In the genomic region with DNA sequence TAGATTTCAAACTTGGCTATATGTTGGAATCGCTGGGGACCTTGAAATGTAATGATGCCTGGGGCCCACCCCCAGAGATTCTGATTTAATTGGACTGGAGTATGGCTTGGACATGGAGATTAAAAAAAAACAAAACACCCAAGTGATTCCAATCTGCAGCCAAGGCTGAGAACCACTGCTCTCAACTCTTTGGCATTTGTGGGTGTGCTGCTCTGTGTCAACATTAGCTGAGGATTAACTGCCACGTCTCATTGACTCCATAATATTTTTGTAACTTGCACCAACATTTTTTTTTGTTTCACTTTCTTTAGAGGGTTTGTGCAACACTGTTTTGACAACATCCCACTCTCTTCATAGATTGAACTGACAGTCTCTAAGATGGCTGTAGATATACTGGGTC, we compare ENCODE assay signal across 15 cellular contexts. TPM values are rescaled to one million over a fixed set of nuclear protein-coding genes. Genes with fewer than 3 reads are reported as not detected.
DNase-seq lines count a peak whose midpoint lies in the region; ATAC-seq and TF ChIP-seq lines count a peak whose summit lies in the region.
"Had no signal": no experiment of that assay in that cellular context is flagged by ENCODE, and none has a peak within 500 bp of the region (broad histone marks: within the 10 kb centered on the region; RNA-seq: fewer than 3 reads in every experiment).

No MANE protein-coding gene starts in this region.

- intact Hi-C loops in sciatic nerve (cut with DNase I) = no loop called here

- peaks cover 16% of the 10 kb centered on the region for H3K4me1 ChIP-seq in hepatocyte (ENCODE audit: insufficient read depth)
- H3K4me1 ChIP-seq in MM.1S (ENCODE audit: low read length) = no peaks in the 10 kb centered on the region

- peaks cover 3% of the 10 kb centered on the region for H3K9me3 Mint-ChIP-seq in chondrocyte (ENCODE audit: low read depth)
- H3K9me3 Mint-ChIP-seq: CD8-positive, alpha-beta T cell; T-helper 2 cell treated with Interferon-gamma antibody and Interleukin-4, amounts not matched to agents 5 μg/mL and 100 μg/mL, for 36 hours had no signal

- peaks cover 35% of the 10 kb centered on the region for H3K4me1 Mint-ChIP-seq in chondrocyte (ENCODE audit: low read depth)

- no peak for TF ChIP-seq CTCF in chondrocyte (IDR thresholded peaks at IDR 0.05)
- TF ChIP-seq CTCF in hepatocyte (IDR thresholded peaks at IDR 0.05; ENCODE audit: poor library complexity) = no peak
- no peak for TF ChIP-seq CTCF in MM.1S (IDR thresholded peaks at IDR 0.05; ENCODE audit: low read length)

- no peaks in the 10 kb centered on the region for H3K9me3 ChIP-seq in hepatocyte (ENCODE audit: low read depth)
- no peaks in the 10 kb centered on the region for H3K9me3 ChIP-seq in MM.1S (replicated peaks; ENCODE audit: insufficient read depth, low read length)

- H3K9me2 ChIP-seq in hepatocyte (replicated peaks; ENCODE audit: insufficient read depth) = no peaks in the 10 kb centered on the region
- H3K9me2 ChIP-seq in MM.1S (replicated peaks; ENCODE audit: insufficient read depth, low read length) = no peaks in the 10 kb centered on the region

- H3K4me2 ChIP-seq in hepatocyte (peak overlapping the region; percentile 10), MM.1S (ENCODE audit: low read depth, low read length) (no peak overlapping the region)

- H3K4me3 ChIP-seq in hepatocyte (no peak overlapping the region), MM.1S (ENCODE audit: low read length) (no peak overlapping the region)
- H3K4me3 ChIP-seq: stomach had no signal

- H2AFZ ChIP-seq in hepatocyte (no peak overlapping the region), MM.1S (ENCODE audit: low read length) (no peak overlapping the region)

- 48% methylated on average over 2 of the region's 2 CpGs for WGBS in hepatocyte (ENCODE audit: low lambda C conversion rate, missing lambda C conversion rate)

- H3K27ac Mint-ChIP-seq in chondrocyte (ENCODE audit: unreplicated experiment) = peak overlapping the region; percentile 67
- H3K27ac Mint-ChIP-seq: CD8-positive, alpha-beta T cell; T-helper 2 cell treated with Interferon-gamma antibody and Interleukin-4, amounts not matched to agents 5 μg/mL and 100 μg/mL, for 36 hours had no signal

- no peak overlapping the region for H3K9ac ChIP-seq in MM.1S (ENCODE audit: low read length)

- ATAC-seq in sciatic nerve (peak; percentile 33), HG03135 (IDR thresholded peaks at IDR 0.05; ENCODE audit: unreplicated experiment) (no peak), GM18519 (IDR thresholded peaks at IDR 0.05; ENCODE audit: low FRiP score, unreplicated experiment) (no peak)
- ATAC-seq: CD8-positive, alpha-beta T cell had no signal

- H3F3A ChIP-seq in MM.1S (ENCODE audit: insufficient read depth, low read length) = no peaks in the 10 kb centered on the region

- H3K36me3 ChIP-seq in hepatocyte (replicated peaks; ENCODE audit: insufficient read depth, low read depth) = no peaks in the 10 kb centered on the region
- H3K36me3 ChIP-seq in MM.1S (replicated peaks; ENCODE audit: insufficient read depth, low read length) = no peaks in the 10 kb centered on the region
- H3K36me3 ChIP-seq: stomach had no signal

- H3K27me3 ChIP-seq in hepatocyte (no peaks in the 10 kb centered on the region), MM.1S (replicated peaks; ENCODE audit: insufficient read depth, low read length) (no peaks in the 10 kb centered on the region)
- H3K27me3 ChIP-seq: stomach had no signal

- H3K36me3 Mint-ChIP-seq in chondrocyte (ENCODE audit: low read depth) = peaks cover 6% of the 10 kb centered on the region
- H3K36me3 Mint-ChIP-seq: CD8-positive, alpha-beta T cell had no signal

- H4K20me1 ChIP-seq in hepatocyte (ENCODE audit: insufficient read depth, poor library complexity, severe bottlenecking) (no peaks in the 10 kb centered on the region), MM.1S (ENCODE audit: insufficient read depth, low read length) (no peaks in the 10 kb centered on the region)

- H3K27me3 Mint-ChIP-seq in chondrocyte (ENCODE audit: low read depth) = peaks cover 3% of the 10 kb centered on the region

- DNase-seq in EH (ENCODE audit: low read depth) (peak; percentile 30), chondrocyte (ENCODE audit: low spot score) (no peak), hepatocyte (ENCODE audit: low spot score) (peak; percentile 47), sciatic nerve (ENCODE audit: low spot score) (no peak), MM.1S (no peak)
- no peak for DNase-seq in activated CD4-positive, alpha-beta T cell treated with anti-CD3 and anti-CD28 coated beads, Interleukin-2, amount 50 U/mL, for 48 hours
- DNase-seq: activated effector memory CD4-positive, alpha-beta T cell treated with anti-CD3 and anti-CD28 coated beads, Interleukin-2, amount 50 U/mL, for 16 hours; CD8-positive, alpha-beta T cell; DND-41; retina; SHP77; stomach had no signal

- H3K27ac ChIP-seq in hepatocyte = peak overlapping the region; percentile 72
- H3K27ac ChIP-seq in MM.1S (ENCODE audit: low read length) = no peak overlapping the region

- no peaks in the 10 kb centered on the region for H3K79me2 ChIP-seq in hepatocyte
- no peaks in the 10 kb centered on the region for H3K79me2 ChIP-seq in MM.1S (ENCODE audit: low read length)

- H3K4me3 Mint-ChIP-seq in chondrocyte (ENCODE audit: unreplicated experiment) = no peak overlapping the region
- H3K4me3 Mint-ChIP-seq: CD8-positive, alpha-beta T cell; T-helper 2 cell treated with Interferon-gamma antibody and Interleukin-4, amounts not matched to agents 5 μg/mL and 100 μg/mL, for 36 hours had no signal

RNA-seq across cellular contexts. Expression of a gene that starts 41.1 kb away (rescaled TPM):
- total RNA-seq in chondrocyte (42.8 to 47.5 TPM (median 44.1 TPM) in 3 replicates), hepatocyte (22.5 and 30.9 TPM in 2 replicates), sciatic nerve (18.7 TPM)
- 19.8 and 23.4 TPM in 2 replicates for polyA plus RNA-seq in hepatocyte

Comparison
In these comparisons a context has a peak if more than half of its experiments do, and no peak if none do; other contexts are left out.
1. DNase-seq: peak in EH (single experiment) and hepatocyte (single experiment); none in chondrocyte (single experiment), sciatic nerve (single experiment), MM.1S (single experiment) and activated CD4-positive, alpha-beta T cell treated with anti-CD3 and anti-CD28 coated beads, Interleukin-2, amount 50 U/mL, for 48 hours (0 of 2).